21 cellular contexts compared by ENCODE assay signal in the genomic region with DNA sequence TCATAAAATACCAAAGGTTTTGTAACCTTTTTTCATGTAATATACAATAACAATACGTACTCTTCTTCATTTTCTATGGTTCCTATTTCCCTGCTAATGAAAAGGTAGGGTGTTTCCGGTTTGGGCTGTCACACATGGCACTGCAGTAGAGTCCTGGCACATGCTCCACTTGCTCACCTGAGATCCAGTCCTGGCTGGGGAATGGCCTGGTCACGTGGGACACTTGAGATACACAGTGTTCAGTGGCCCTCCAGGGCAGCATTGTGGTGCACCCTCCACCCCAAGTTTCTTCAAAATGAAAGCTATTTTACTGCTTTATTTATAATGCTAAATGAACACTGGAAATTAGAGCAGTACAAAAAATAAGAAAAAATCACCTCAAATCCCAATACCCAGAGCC. TPM values are rescaled to one million over a fixed set of nuclear protein-coding genes. Genes with fewer than 3 reads are reported as not detected.
A peak's percentile ranks its signal among the peaks of the same experiment; 100 is the strongest.
DNase-seq lines count a peak whose midpoint lies in the region; ATAC-seq lines count a peak whose summit lies in the region.
"Had no signal": no experiment of that assay in that cellular context is flagged by ENCODE, and none has a peak within 500 bp of the region (broad histone marks: within the 10 kb centered on the region; RNA-seq: fewer than 3 reads in every experiment).

No MANE protein-coding gene starts in this region.

- CTCF ChIA-PET in activated CD4-positive, alpha-beta memory T cell treated with anti-CD3 and anti-CD28 coated beads, Interleukin-2, amount 10 ng/mL, durations not matched to agents 7 days and 5 days (lab: Charles Lee) = no interaction called here
- CTCF ChIA-PET in activated CD4-positive, alpha-beta memory T cell treated with anti-CD3 and anti-CD28 coated beads for 36 hours (lab: Charles Lee) = no interaction called here

- H3K4me3 Mint-ChIP-seq in activated CD4-positive, alpha-beta memory T cell treated with anti-CD3 and anti-CD28 coated beads, Interleukin-2, amount 10 ng/mL, durations not matched to agents 7 days and 5 days = no peak overlapping the region
- no peak overlapping the region for H3K4me3 Mint-ChIP-seq in activated CD4-positive, alpha-beta memory T cell treated with anti-CD3 and anti-CD28 coated beads for 36 hours
- H3K4me3 Mint-ChIP-seq: activated CD4-positive, alpha-beta T cell treated with anti-CD3 and anti-CD28 coated beads, Interleukin-2, amount 10 ng/mL, durations not matched to agents 24 days and 14 days; B cell had no signal

- H3K27me3 Mint-ChIP-seq in activated CD4-positive, alpha-beta memory T cell treated with anti-CD3 and anti-CD28 coated beads, Interleukin-2, amount 10 ng/mL, durations not matched to agents 7 days and 5 days = no peaks in the 10 kb centered on the region
- H3K27me3 Mint-ChIP-seq in activated CD4-positive, alpha-beta memory T cell treated with anti-CD3 and anti-CD28 coated beads for 36 hours = no peaks in the 10 kb centered on the region
- H3K27me3 Mint-ChIP-seq: activated CD4-positive, alpha-beta T cell treated with anti-CD3 and anti-CD28 coated beads, Interleukin-2, amount 10 ng/mL, durations not matched to agents 24 days and 14 days; B cell had no signal

- DNase-seq in activated CD4-positive, alpha-beta memory T cell treated with anti-CD3 and anti-CD28 coated beads, Interleukin-2, amount 10 ng/mL, durations not matched to agents 7 days and 5 days = no peak
- no peak for DNase-seq in activated CD4-positive, alpha-beta memory T cell treated with anti-CD3 and anti-CD28 coated beads for 36 hours
- DNase-seq in NCI-H2029 (lab: John Stamatoyannopoulos, UW) = peak; percentile 34
- peak; percentile 33 for DNase-seq in cerebellum (ENCODE audit: low spot score)
- peak; percentile 14 for DNase-seq in posterior vena cava (ENCODE audit: low spot score)
- DNase-seq in stimulated activated CD4-positive, alpha-beta T cell treated with anti-CD3 and anti-CD28 coated beads, Interleukin-2, amount 100 ng/mL, for 24 hours = no peak
- no peak for DNase-seq in AG08395 (ENCODE audit: low spot score)
- DNase-seq: activated CD4-positive, alpha-beta T cell treated with anti-CD3 and anti-CD28 coated beads, Interleukin-2, amount 10 ng/mL, durations not matched to agents 24 days and 14 days; activated effector memory CD4-positive, alpha-beta T cell treated with anti-CD3 and anti-CD28 coated beads, Interleukin-2, amount 50 U/mL, for 16 hours; DMS79 treated with DMSO at 0.1 percent for 48 hours; Kasumi-1; MV-4-11; NCI-H2171; NCI-H524 treated with DMSO at 0.1 percent for 48 hours; NK-92 treated with Interleukin-12 subunit alpha and Interleukin-12 subunit beta, amount 100 ng/mL, for 24 hours; PC-9; psoas muscle; SIG-M5; T-helper 1 cell had no signal

- intact Hi-C loops in activated CD4-positive, alpha-beta memory T cell treated with anti-CD3 and anti-CD28 coated beads for 36 hours (cut with micrococcal nuclease) = loop anchor here (5.0 kb wide), 1 partner anchor 55 kb away; no protein-coding TSS in a partner anchor
- intact Hi-C loops in posterior vena cava (cut with DNase I) = no loop called here

- no peak for ATAC-seq in GM21576 (IDR thresholded peaks at IDR 0.05; ENCODE audit: unreplicated experiment)

- peak overlapping the region; percentile 18 for H3K27ac Mint-ChIP-seq in activated CD4-positive, alpha-beta memory T cell treated with anti-CD3 and anti-CD28 coated beads, Interleukin-2, amount 10 ng/mL, durations not matched to agents 7 days and 5 days
- H3K27ac Mint-ChIP-seq in activated CD4-positive, alpha-beta memory T cell treated with anti-CD3 and anti-CD28 coated beads for 36 hours = no peak overlapping the region
- H3K27ac Mint-ChIP-seq: B cell had no signal

- no peaks in the 10 kb centered on the region for H3K9me3 Mint-ChIP-seq in activated CD4-positive, alpha-beta memory T cell treated with anti-CD3 and anti-CD28 coated beads, Interleukin-2, amount 10 ng/mL, durations not matched to agents 7 days and 5 days
- H3K9me3 Mint-ChIP-seq in activated CD4-positive, alpha-beta memory T cell treated with anti-CD3 and anti-CD28 coated beads for 36 hours = no peaks in the 10 kb centered on the region
- H3K9me3 Mint-ChIP-seq: activated CD4-positive, alpha-beta T cell treated with anti-CD3 and anti-CD28 coated beads, Interleukin-2, amount 10 ng/mL, durations not matched to agents 24 days and 14 days had no signal

- POLR2A ChIA-PET in activated CD4-positive, alpha-beta memory T cell treated with anti-CD3 and anti-CD28 coated beads, Interleukin-2, amount 10 ng/mL, durations not matched to agents 7 days and 5 days (lab: Charles Lee) = no interaction called here
- POLR2A ChIA-PET in activated CD4-positive, alpha-beta memory T cell treated with anti-CD3 and anti-CD28 coated beads for 36 hours (lab: Charles Lee) = no interaction called here

- peaks cover 18% of the 10 kb centered on the region for H3K4me1 Mint-ChIP-seq in activated CD4-positive, alpha-beta memory T cell treated with anti-CD3 and anti-CD28 coated beads, Interleukin-2, amount 10 ng/mL, durations not matched to agents 7 days and 5 days
- peaks cover 33% of the 10 kb centered on the region for H3K4me1 Mint-ChIP-seq in activated CD4-positive, alpha-beta memory T cell treated with anti-CD3 and anti-CD28 coated beads for 36 hours (ENCODE audit: low read depth)

- H3K36me3 Mint-ChIP-seq in activated CD4-positive, alpha-beta memory T cell treated with anti-CD3 and anti-CD28 coated beads, Interleukin-2, amount 10 ng/mL, durations not matched to agents 7 days and 5 days (ENCODE audit: low read depth) = peaks cover 69% of the 10 kb centered on the region
- peaks cover 51% of the 10 kb centered on the region for H3K36me3 Mint-ChIP-seq in activated CD4-positive, alpha-beta memory T cell treated with anti-CD3 and anti-CD28 coated beads for 36 hours

RNA-seq across cellular contexts. Expression of a gene that starts 23.2 kb away (rescaled TPM):
- total RNA-seq in activated CD4-positive, alpha-beta memory T cell treated with anti-CD3 and anti-CD28 coated beads, Interleukin-2, amount 10 ng/mL, durations not matched to agents 7 days and 5 days = 10 to 100 TPM; 34.6 to 35.0 TPM
- total RNA-seq in activated CD4-positive, alpha-beta memory T cell treated with anti-CD3 and anti-CD28 coated beads for 36 hours = 10 to 100 TPM; 53.8 to 58.5 TPM
- 45.5 TPM for total RNA-seq in cerebellum
- total RNA-seq in posterior vena cava = 10 to 100 TPM; 29.7 to 34.4 TPM

RNA-seq across cellular contexts. Expression of a gene that starts 57.0 kb away (rescaled TPM):
- 10 to 100 TPM; 19.4 to 19.7 TPM for total RNA-seq in activated CD4-positive, alpha-beta memory T cell treated with anti-CD3 and anti-CD28 coated beads, Interleukin-2, amount 10 ng/mL, durations not matched to agents 7 days and 5 days
- total RNA-seq in activated CD4-positive, alpha-beta memory T cell treated with anti-CD3 and anti-CD28 coated beads for 36 hours = 10 to 100 TPM; 15.0 to 15.3 TPM
- total RNA-seq in cerebellum (44.3 TPM), posterior vena cava (10 to 100 TPM; 28.8 to 30.3 TPM)

Comparison
In these comparisons a context has a peak if more than half of its experiments do, and no peak if none do; other contexts are left out.
1. DNase-seq: peak in NCI-H2029 (single experiment), cerebellum (single experiment) and posterior vena cava (single experiment); none in activated CD4-positive, alpha-beta memory T cell treated with anti-CD3 and anti-CD28 coated beads, Interleukin-2, amount 10 ng/mL, durations not matched to agents 7 days and 5 days (single experiment), activated CD4-positive, alpha-beta memory T cell treated with anti-CD3 and anti-CD28 coated beads for 36 hours (single experiment), stimulated activated CD4-positive, alpha-beta T cell treated with anti-CD3 and anti-CD28 coated beads, Interleukin-2, amount 100 ng/mL, for 24 hours (0 of 2) and AG08395 (single experiment).